Comparison of ENCODE assay signal across 1 cellular context in genomic region chr16:84633622-84634021, GRCh38.
TF ChIP-seq lines count a peak whose summit lies in the region.

No MANE protein-coding gene starts in this region.

TF ChIP-seq in HepG2, 621 proteins besides CTCF, POLR2A, EP300 and RAD21 (continued from another document and continues in another):
- TF ChIP-seq ZNF646 (CRISPR knock-in tag; IDR thresholded peaks at IDR 0.05) (no peak), ZNF784 (CRISPR knock-in tag; IDR thresholded peaks at IDR 0.05; ENCODE audit: borderline replicate concordance) (no peak), MAX (IDR thresholded peaks at IDR 0.05) (no peak), ZNF124 (CRISPR knock-in tag; IDR thresholded peaks at IDR 0.05) (no peak), ZNF484 (CRISPR knock-in tag; IDR thresholded peaks at IDR 0.05; ENCODE audit: borderline replicate concordance, low read depth) (no peak), BORCS8-MEF2B (CRISPR knock-in tag; IDR thresholded peaks at IDR 0.05) (no peak), RORA (CRISPR knock-in tag; IDR thresholded peaks at IDR 0.05) (no peak), RFXANK (CRISPR knock-in tag; IDR thresholded peaks at IDR 0.05) (no peak), PATZ1 (CRISPR knock-in tag; IDR thresholded peaks at IDR 0.05) (peak; percentile 30; the same call in 1 of the 2 replicates), PLRG1 (conservative IDR thresholded peaks at IDR 0.05) (no peak), SAP130 (CRISPR knock-in tag; IDR thresholded peaks at IDR 0.05; ENCODE audit: low read depth) (peak; percentile 13; the same call in 1 of the 2 replicates), KDM5A (IDR thresholded peaks at IDR 0.05; ENCODE audit: borderline replicate concordance, low read length) (no peak), SOX13 (IDR thresholded peaks at IDR 0.05) (no peak), SOX13 (CRISPR knock-in tag; conservative IDR thresholded peaks at IDR 0.05 in 1 of 2, IDR thresholded peaks at IDR 0.05 in 1 of 2) (no peak), NR2F2 (IDR thresholded peaks at IDR 0.05; ENCODE audit: borderline replicate concordance, low read depth) (no peak), SP140L (CRISPR knock-in tag; IDR thresholded peaks at IDR 0.05; ENCODE audit: borderline replicate concordance) (no peak), KAT2B (IDR thresholded peaks at IDR 0.05; ENCODE audit: borderline replicate concordance, low read depth, low read length) (no peak), MTF1 (CRISPR knock-in tag; IDR thresholded peaks at IDR 0.05) (no peak), ZUFSP (CRISPR knock-in tag; IDR thresholded peaks at IDR 0.05; ENCODE audit: borderline replicate concordance) (no peak), ZSCAN20 (CRISPR knock-in tag; IDR thresholded peaks at IDR 0.05; ENCODE audit: borderline replicate concordance) (no peak), FOXP1 (IDR thresholded peaks at IDR 0.05) (no peak), FOXP1 (CRISPR knock-in tag; IDR thresholded peaks at IDR 0.05) (no peak), RXRB (CRISPR knock-in tag; IDR thresholded peaks at IDR 0.05; ENCODE audit: borderline replicate concordance) (peak; percentile 12; the same call in 1 of the 2 replicates), THRA (CRISPR knock-in tag; IDR thresholded peaks at IDR 0.05; ENCODE audit: borderline replicate concordance) (no peak), TGIF2 (CRISPR knock-in tag; IDR thresholded peaks at IDR 0.05) (no peak), E2F5 (CRISPR knock-in tag; conservative IDR thresholded peaks at IDR 0.05) (no peak), ZNF264 (CRISPR knock-in tag; IDR thresholded peaks at IDR 0.05) (no peak), ZNF780A (CRISPR knock-in tag; IDR thresholded peaks at IDR 0.05) (no peak), ZNF746 (CRISPR knock-in tag; IDR thresholded peaks at IDR 0.05) (no peak), SRSF1 (optimal IDR thresholded peaks at IDR 0.05; ENCODE audit: low read depth, low read length) (no peak), ISL2 (CRISPR knock-in tag; IDR thresholded peaks at IDR 0.05) (no peak), MED1 (CRISPR knock-in tag; IDR thresholded peaks at IDR 0.05) (no peak), DNMT3B (CRISPR knock-in tag; conservative IDR thresholded peaks at IDR 0.05) (no peak), MTA1 (CRISPR knock-in tag; IDR thresholded peaks at IDR 0.05; ENCODE audit: borderline replicate concordance) (no peak), ZNF740 (CRISPR knock-in tag; IDR thresholded peaks at IDR 0.05) (no peak), SKI (IDR thresholded peaks at IDR 0.05; ENCODE audit: partially characterized antibody) (peak; percentile 93), ZSCAN5A (CRISPR knock-in tag; IDR thresholded peaks at IDR 0.05; ENCODE audit: borderline replicate concordance) (no peak), ZNF776 (CRISPR knock-in tag; IDR thresholded peaks at IDR 0.05) (0 out of 2 replicates have a peak, but pooled peaks have one; percentile 31), NONO (IDR thresholded peaks at IDR 0.05) (no peak), NONO (CRISPR knock-in tag; conservative IDR thresholded peaks at IDR 0.05) (no peak), MBNL3 (CRISPR knock-in tag; conservative IDR thresholded peaks at IDR 0.05) (no peak), ZNF207 (IDR thresholded peaks at IDR 0.05; ENCODE audit: borderline replicate concordance) (no peak), NRL (CRISPR knock-in tag; IDR thresholded peaks at IDR 0.05; ENCODE audit: borderline replicate concordance) (peak; percentile 33; the same call in 1 of the 2 replicates), ZKSCAN8 (CRISPR knock-in tag; IDR thresholded peaks at IDR 0.05; ENCODE audit: borderline replicate concordance) (no peak), FLYWCH1 (CRISPR knock-in tag; IDR thresholded peaks at IDR 0.05) (no peak), U2AF1 (optimal IDR thresholded peaks at IDR 0.05; ENCODE audit: low read depth, low read length) (no peak), NFKB2 (CRISPR knock-in tag; IDR thresholded peaks at IDR 0.05; ENCODE audit: borderline replicate concordance) (no peak)
